In the genomic region with DNA sequence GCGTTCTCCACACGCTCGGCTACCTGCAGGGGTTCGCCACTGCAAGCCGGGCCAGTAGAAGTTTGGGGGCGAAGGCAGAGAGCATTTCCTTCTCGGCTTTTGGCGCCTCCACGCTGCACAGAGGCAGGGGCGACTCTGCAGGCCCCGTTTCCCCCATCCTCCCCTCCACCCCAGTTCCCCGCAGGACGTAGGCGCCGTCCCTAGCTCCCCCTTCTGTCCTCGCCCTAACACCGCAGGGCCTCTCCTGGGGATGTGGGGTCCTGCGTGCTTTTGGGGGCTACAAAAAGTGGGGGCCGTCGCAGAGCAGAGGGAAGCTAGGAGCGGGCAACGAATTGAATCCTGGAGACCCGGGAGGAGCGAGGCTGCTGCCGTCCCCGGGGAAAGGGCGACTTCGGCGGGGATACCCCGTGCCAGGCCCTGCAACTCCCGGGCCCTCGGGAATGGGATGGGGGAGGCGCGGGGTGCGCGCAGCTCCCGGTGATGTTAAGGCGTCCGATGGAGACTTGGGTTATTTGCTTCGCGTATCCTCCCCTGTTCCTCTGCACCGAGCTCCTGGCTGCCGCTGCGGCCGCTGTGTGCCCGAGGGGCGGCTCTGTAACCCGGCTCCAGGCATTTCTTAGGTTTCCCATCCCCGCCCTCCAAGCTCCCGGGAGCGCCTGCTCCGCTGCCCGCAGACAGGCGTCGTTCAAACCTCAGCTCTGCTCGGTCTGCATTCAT, we compare ENCODE assay signal across 8 cellular contexts.
DNase-seq lines count a peak whose midpoint lies in the region; ATAC-seq lines count a peak whose summit lies in the region.

No MANE protein-coding gene starts in this region.

- no peak overlapping the region for H3K27ac Mint-ChIP-seq in T-cell

- CTCF ChIA-PET in T-cell (lab: Charles Lee) = no interaction called here

- POLR2A ChIA-PET in T-cell (lab: Charles Lee) = no interaction called here

- H3K36me3 Mint-ChIP-seq in T-cell = no peaks in the 10 kb centered on the region

- WGBS in right cardiac atrium = 1% methylated on average over 56 of the region's 56 CpGs

- H3K27ac ChIP-seq in right cardiac atrium (ENCODE audit: low read length) = no peak overlapping the region

- peak; percentile 33 for ATAC-seq in GM19395 (IDR thresholded peaks at IDR 0.05; ENCODE audit: unreplicated experiment)
- peak in 3 of 4 experiments; percentile 14 to 45 (median 43) for ATAC-seq in T-cell (replicated peaks in 1 of 4)
- peak in 1 of 2 donors; percentile 38 for ATAC-seq in right cardiac atrium
- no peak for ATAC-seq in HG02571 (IDR thresholded peaks at IDR 0.05; ENCODE audit: unreplicated experiment)
- ATAC-seq in GM21528 (IDR thresholded peaks at IDR 0.05; ENCODE audit: low FRiP score, unreplicated experiment) = no peak

- H3K27me3 Mint-ChIP-seq in T-cell = peaks cover 52 to 55% of the 10 kb centered on the region in 2 donors

- no peaks in the 10 kb centered on the region for H3K9me3 ChIP-seq in right cardiac atrium (ENCODE audit: control insufficient read depth, low read length)

- peak overlapping the region in 1 of 3 donors; percentile 58 for H3K4me3 Mint-ChIP-seq in T-cell

- H3K27me3 ChIP-seq in right cardiac atrium (ENCODE audit: control insufficient read depth, insufficient read depth) = peaks cover 12% of the 10 kb centered on the region

- peak; percentile 31 for DNase-seq in A172 (ENCODE audit: low spot score)
- DNase-seq in T-cell = no peak
- peak in 1 of 3 donors; percentile 25 for DNase-seq in right cardiac atrium
- no peak for DNase-seq in skeletal muscle cell (ENCODE audit: low read depth)
- no peak for DNase-seq in mesenteric fat pad (ENCODE audit: low spot score)

- no peaks in the 10 kb centered on the region for H3K4me1 ChIP-seq in right cardiac atrium (ENCODE audit: control insufficient read depth, insufficient read depth, low read length)

- intact Hi-C loops in right cardiac atrium (cut with DNase I) = no loop called here

- H3K4me3 ChIP-seq in right cardiac atrium (ENCODE audit: low read length) (peak overlapping the region; percentile 18), skeletal muscle cell (ENCODE audit: low read depth, low read length) (peak overlapping the region; percentile 47)

- H3K9me3 Mint-ChIP-seq in T-cell = no peaks in the 10 kb centered on the region

- peaks cover 9 to 14% (median 11%) of the 10 kb centered on the region in 3 donors for H3K4me1 Mint-ChIP-seq in T-cell

Comparison
In these comparisons a context has a peak if more than half of its experiments do, and no peak if none do; other contexts are left out.
1. ATAC-seq: peak in GM19395 (single experiment) and T-cell (3 of 4); none in HG02571 (single experiment) and GM21528 (single experiment).